ENCODE assay signal across 8 cellular contexts in the genomic region with DNA sequence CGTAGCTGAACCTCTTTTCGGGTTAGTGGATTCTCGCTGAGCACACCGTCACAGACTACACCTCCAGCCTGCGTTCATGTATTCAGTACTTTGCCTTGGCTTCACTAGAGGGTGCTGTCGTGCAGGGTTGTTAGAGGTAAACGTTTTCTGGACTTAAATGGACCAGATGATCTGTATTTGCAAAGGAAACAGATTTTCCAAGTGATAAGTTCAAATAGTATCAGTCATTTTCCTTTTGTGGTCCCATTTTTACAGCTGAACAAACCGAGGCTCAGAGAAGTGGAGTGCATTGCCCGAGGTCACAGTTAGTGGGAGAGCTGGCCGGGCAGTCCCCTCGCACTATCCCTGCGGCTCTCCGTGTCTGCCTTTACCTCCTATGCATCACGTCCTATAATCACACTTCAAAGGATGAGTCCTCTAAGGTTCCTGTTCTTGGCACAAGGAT.
A peak's percentile ranks its signal among the peaks of the same experiment; 100 is the strongest.
DNase-seq lines count a peak whose midpoint lies in the region; FAIRE-seq and TF ChIP-seq lines count a peak whose summit lies in the region.

No MANE protein-coding gene starts in this region.

- TF ChIP-seq CTCF in ascending aorta (IDR thresholded peaks at IDR 0.05), result peak; percentile 22 to 69 (median 53)

- H3K4me1 ChIP-seq in ascending aorta, result peaks cover 0 to 17% of the 10 kb centered on the region in 2 donors

- no peaks in the 10 kb centered on the region for H3K9me3 ChIP-seq in ascending aorta

- H3K27me3 ChIP-seq in ascending aorta, result no peaks in the 10 kb centered on the region

- H3K27ac ChIP-seq in ascending aorta, result no peak overlapping the region

- peak; percentile 78 for FAIRE-seq in HTR-8/SVneo (lab: Jason Lieb, UNC)

- peak; percentile 5 for DNase-seq in NK-92 treated with Interleukin-12 subunit alpha and Interleukin-12 subunit beta, amount 100 ng/mL, for 24 hours (lab: John Stamatoyannopoulos, UW)
- DNase-seq in NK-92 (lab: John Stamatoyannopoulos, UW; ENCODE audit: unreplicated experiment) (no peak), HTR-8/SVneo (ENCODE audit: insufficient read length, low spot score) (peak; percentile 51), T-helper 22 cell (ENCODE audit: low read depth) (peak; percentile 36), ascending aorta (ENCODE audit: low spot score in 2 of 2) (peak in 1 of 2 donors; percentile 72), iPS-NIHi7 (ENCODE audit: extremely low spot score) (peak; percentile 65), hepatic stellate cell (ENCODE audit: low spot score) (no peak)
- peak; percentile 48 to 64 for DNase-seq in stimulated activated CD4-positive, alpha-beta T cell treated with anti-CD3 and anti-CD28 coated beads, Interleukin-1b, Interleukin-23, amount 100 ng/mL, for 4 hours (ENCODE audit: low read depth in 2 of 2)

- intact Hi-C loops in ascending aorta (cut with DNase I), result no loop called here

- no peak overlapping the region for H3K4me3 ChIP-seq in ascending aorta

- H3K36me3 ChIP-seq in ascending aorta, result peaks cover 3 to 4% of the 10 kb centered on the region in 2 donors

Comparison
In these comparisons a context has a peak if more than half of its experiments do, and no peak if none do; other contexts are left out.
1. DNase-seq: peak in NK-92 treated with Interleukin-12 subunit alpha and Interleukin-12 subunit beta, amount 100 ng/mL, for 24 hours (single experiment), HTR-8/SVneo (single experiment), T-helper 22 cell (single experiment), iPS-NIHi7 (single experiment) and stimulated activated CD4-positive, alpha-beta T cell treated with anti-CD3 and anti-CD28 coated beads, Interleukin-1b, Interleukin-23, amount 100 ng/mL, for 4 hours (2 of 2); none in NK-92 (single experiment) and hepatic stellate cell (single experiment).